ENCODE assay signal across 20 cellular contexts in the genomic region with DNA sequence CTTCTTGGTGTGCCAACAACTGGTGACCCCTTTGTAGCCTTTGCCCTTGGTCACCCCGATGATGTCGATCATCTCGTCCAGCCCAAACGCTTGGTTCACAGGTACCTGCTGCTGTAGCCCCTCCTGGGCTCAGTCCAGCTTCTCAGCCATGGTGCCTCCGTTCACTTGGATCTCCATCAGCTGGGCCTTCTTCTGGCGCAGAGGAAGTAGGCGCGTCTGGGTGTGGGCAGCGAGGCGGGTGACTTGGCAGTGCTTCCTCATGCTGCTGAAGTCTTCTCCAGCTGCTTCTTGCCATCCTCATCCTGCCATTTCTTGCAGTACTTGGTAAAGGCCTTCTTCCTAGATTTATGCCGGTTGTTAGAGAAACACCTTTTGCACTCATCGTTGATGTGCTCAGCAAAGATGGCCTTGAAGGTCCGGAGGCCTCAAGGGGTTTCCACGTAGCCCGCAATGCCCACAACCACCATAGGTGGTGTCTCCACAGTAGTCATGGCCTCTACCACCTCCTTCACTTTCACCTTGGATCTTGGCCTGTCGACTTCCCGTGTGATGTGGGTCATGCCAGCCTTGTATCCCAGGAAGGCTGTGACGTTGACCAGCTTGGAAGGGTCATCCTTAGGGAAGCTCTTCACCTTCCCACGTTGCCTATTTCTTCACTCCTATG. TPM values are rescaled to one million over a fixed set of nuclear protein-coding genes. Genes with fewer than 3 reads are reported as not detected.
DNase-seq lines count a peak whose midpoint lies in the region; ATAC-seq, FAIRE-seq and TF ChIP-seq lines count a peak whose summit lies in the region.
"Had no signal": no experiment of that assay in that cellular context is flagged by ENCODE, and none has a peak within 500 bp of the region (broad histone marks: within the 10 kb centered on the region; RNA-seq: fewer than 3 reads in every experiment).

No MANE protein-coding gene starts in this region.

- no peak overlapping the region for H2BK15ac ChIP-seq in IMR-90 (ENCODE audit: low read depth, low read length)

- H2BK20ac ChIP-seq in IMR-90 (ENCODE audit: low read depth, low read length): no peak overlapping the region

- no peak for TF ChIP-seq POLR2A in IMR-90 (IDR thresholded peaks at IDR 0.05; ENCODE audit: low read depth, low read length)

- H3K36me3 ChIP-seq in IMR-90 (ENCODE audit: control insufficient read depth, insufficient read depth, low read length): peaks cover 8% of the 10 kb centered on the region
- H3K36me3 ChIP-seq in bronchial epithelial cell (ENCODE audit: control insufficient read depth, insufficient read depth, low read length): peaks cover 4% of the 10 kb centered on the region
- H3K36me3 ChIP-seq in neutrophil: peaks cover 4% of the 10 kb centered on the region
- H3K36me3 ChIP-seq: HAP-1, uterus had no signal

- H3K9me3 Mint-ChIP-seq in activated CD4-positive, alpha-beta T cell treated with anti-CD3 and anti-CD28 coated beads for 36 hours (ENCODE audit: low read depth): no peaks in the 10 kb centered on the region
- H3K9me3 Mint-ChIP-seq: neural crest cell had no signal

- H3K27me3 ChIP-seq in IMR-90 (ENCODE audit: control insufficient read depth, insufficient read depth, low read length): no peaks in the 10 kb centered on the region
- no peaks in the 10 kb centered on the region for H3K27me3 ChIP-seq in bronchial epithelial cell (ENCODE audit: control insufficient read depth, insufficient read depth, low read length)
- H3K27me3 ChIP-seq in neutrophil: no peaks in the 10 kb centered on the region
- H3K27me3 ChIP-seq: uterus had no signal

- CTCF ChIA-PET in activated CD4-positive, alpha-beta T cell treated with anti-CD3 and anti-CD28 coated beads for 36 hours (lab: Charles Lee): no interaction called here
- CTCF ChIA-PET in IMR-90 (lab: Yijun Ruan, JAX): no interaction called here

- intact Hi-C loops in activated CD4-positive, alpha-beta T cell treated with anti-CD3 and anti-CD28 coated beads for 36 hours (cut with DNase I, micrococcal nuclease): loop anchor here in 1 of 2 experiments (5.0 kb wide), 1 partner anchor 38 kb away; no protein-coding TSS in a partner anchor
- intact Hi-C loops in IMR-90 (cut with micrococcal nuclease): no loop called here

- no peaks in the 10 kb centered on the region for H3K9me3 ChIP-seq in IMR-90 (ENCODE audit: control insufficient read depth, insufficient read depth, low read length)
- H3K9me3 ChIP-seq in neutrophil: no peaks in the 10 kb centered on the region
- H3K9me3 ChIP-seq: HAP-1, uterus had no signal

- peaks cover 9% of the 10 kb centered on the region for H4K20me1 ChIP-seq in IMR-90 (ENCODE audit: insufficient read depth, low read length)

- peaks cover 25% of the 10 kb centered on the region for H3K36me3 Mint-ChIP-seq in activated CD4-positive, alpha-beta T cell treated with anti-CD3 and anti-CD28 coated beads for 36 hours (ENCODE audit: low read depth)

- DNase-seq in activated CD4-positive, alpha-beta T cell treated with anti-CD3 and anti-CD28 coated beads for 36 hours: peak; percentile 31
- no peak for DNase-seq in activated CD4-positive, alpha-beta T cell treated with anti-CD3 and anti-CD28 coated beads, Interleukin-2, amount 50 U/mL, for 4 hours
- DNase-seq in IMR-90: no peak
- no peak for DNase-seq in bronchial epithelial cell (ENCODE audit: low read depth)
- DNase-seq in SW480 (ENCODE audit: low spot score): no peak
- no peak for DNase-seq in NCI-H774 (lab: John Stamatoyannopoulos, UW)
- DNase-seq: activated effector memory CD4-positive, alpha-beta T cell treated with Interleukin-2 at 50 U/mL for 16 hours; effector CD4-positive, alpha-beta T cell; mammary epithelial cell; NCI-H2081 treated with DMSO at 0.1 percent for 48 hours; NCI-H748 treated with DMSO at 0.1 percent for 48 hours; stimulated activated naive CD4-positive, alpha-beta T cell; uterus had no signal

- peak overlapping the region; percentile 15 for H2AK9ac ChIP-seq in IMR-90 (replicated peaks; ENCODE audit: low read depth, low read length, poor library complexity)

- no peak overlapping the region for H3K27ac ChIP-seq in IMR-90 (ENCODE audit: insufficient read depth, low read length)
- peak overlapping the region; percentile 79 for H3K27ac ChIP-seq in neutrophil
- H3K27ac ChIP-seq: uterus had no signal

- H3K4me3 Mint-ChIP-seq in activated CD4-positive, alpha-beta T cell treated with anti-CD3 and anti-CD28 coated beads for 36 hours: no peak overlapping the region
- H3K4me3 Mint-ChIP-seq: neural crest cell had no signal

- peaks cover 4% of the 10 kb centered on the region for H3K4me1 Mint-ChIP-seq in activated CD4-positive, alpha-beta T cell treated with anti-CD3 and anti-CD28 coated beads for 36 hours

- dilution Hi-C loops in IMR-90 (cut with HindIII; ENCODE audit: low sequenced_read_pairs, unreplicated experiment): no loop called here

- TF ChIP-seq CTCF in IMR-90 (conservative IDR thresholded peaks at IDR 0.05; ENCODE audit: low read depth, low read length): no peak
- no peak for TF ChIP-seq CTCF in bronchial epithelial cell (IDR thresholded peaks at IDR 0.05; ENCODE audit: insufficient read depth, low read length, severe bottlenecking)
- TF ChIP-seq CTCF in neutrophil (IDR thresholded peaks at IDR 0.05): peak; percentile 28

- no peak overlapping the region for H3K9ac ChIP-seq in IMR-90 (ENCODE audit: low read depth, low read length)

- no peak overlapping the region for H4K8ac ChIP-seq in IMR-90 (ENCODE audit: low read depth in 2 of 2, low read length in 2 of 2)

- H3K4me1 ChIP-seq in IMR-90 (ENCODE audit: control insufficient read depth, insufficient read depth, low read length): peaks cover 11% of the 10 kb centered on the region
- H3K4me1 ChIP-seq in neutrophil (ENCODE audit: control insufficient read depth in 1 of 2, insufficient read depth in 1 of 2, low read depth in 1 of 2, low read length in 1 of 2): peaks cover 60 to 82% of the 10 kb centered on the region in 2 experiments
- H3K4me1 ChIP-seq: HAP-1, uterus had no signal

- peaks cover 1 to 49% of the 10 kb centered on the region in 2 experiments; a peak in 3 of 4 replicates for H3K79me1 ChIP-seq in IMR-90 (ENCODE audit: low read depth in 1 of 2, low read length in 2 of 2)

- H3K4me3 ChIP-seq in IMR-90 (ENCODE audit: insufficient read depth, low read depth, low read length): no peak overlapping the region
- H3K4me3 ChIP-seq in bronchial epithelial cell (ENCODE audit: low read depth, low read length): no peak overlapping the region
- no peak overlapping the region for H3K4me3 ChIP-seq in neutrophil (ENCODE audit: low read depth in 1 of 2, low read length in 1 of 2)
- H3K4me3 ChIP-seq: HAP-1, uterus had no signal

- H3K18ac ChIP-seq in IMR-90 (ENCODE audit: low read depth, low read length): no peak overlapping the region

- no peak overlapping the region for H4K5ac ChIP-seq in IMR-90 (ENCODE audit: low read depth, low read length)

- no peak for TF ChIP-seq RAD21 in IMR-90 (IDR thresholded peaks at IDR 0.05; ENCODE audit: low read length)

- no peaks in the 10 kb centered on the region for H3K27me3 Mint-ChIP-seq in activated CD4-positive, alpha-beta T cell treated with anti-CD3 and anti-CD28 coated beads for 36 hours

- no peak overlapping the region for H2BK120ac ChIP-seq in IMR-90 (ENCODE audit: low read depth, low read length)

- no peak overlapping the region for H4K91ac ChIP-seq in IMR-90 (ENCODE audit: insufficient read depth, low read depth, low read length)

- H3K23ac ChIP-seq in IMR-90 (ENCODE audit: low read depth, low read length): no peak overlapping the region

- H2AK5ac ChIP-seq in IMR-90 (ENCODE audit: low read depth, low read length): no peak overlapping the region; the same call in 1 of the 2 replicates

- H2AFZ ChIP-seq in IMR-90 (replicated peaks; ENCODE audit: low read length, poor library complexity): peak overlapping the region; percentile 14

- BruUV-seq in IMR-90 (replicated peaks; lab: Mats Ljungman, UMichigan): no TSS peak

- H3K27ac Mint-ChIP-seq in activated CD4-positive, alpha-beta T cell treated with anti-CD3 and anti-CD28 coated beads for 36 hours: no peak overlapping the region

- POLR2A ChIA-PET in activated CD4-positive, alpha-beta T cell treated with anti-CD3 and anti-CD28 coated beads for 36 hours (lab: Charles Lee): no interaction called here
- POLR2A ChIA-PET in IMR-90 (lab: Charles Lee; ENCODE audit: unreplicated experiment): no interaction called here

- no peak overlapping the region for H3K14ac ChIP-seq in IMR-90 (replicated peaks; ENCODE audit: low read depth, low read length)

- H3K4me2 ChIP-seq in IMR-90 (ENCODE audit: low read depth, low read length): no peak overlapping the region

- H2BK5ac ChIP-seq in IMR-90 (ENCODE audit: low read depth, low read length, poor library complexity, severe bottlenecking): no peak overlapping the region

- peaks cover 26% of the 10 kb centered on the region for H3K9me1 ChIP-seq in IMR-90 (ENCODE audit: insufficient read depth, low read length)

- ATAC-seq in activated CD4-positive, alpha-beta T cell treated with anti-CD3 and anti-CD28 coated beads for 36 hours: no peak
- no peak for ATAC-seq in IMR-90 (ENCODE audit: low read depth)
- ATAC-seq in HG02981 (IDR thresholded peaks at IDR 0.05; ENCODE audit: unreplicated experiment): no peak

- no peak overlapping the region for H3K4ac ChIP-seq in IMR-90 (ENCODE audit: low read depth, low read length)

- in situ Hi-C loops in IMR-90 (cut with MboI; ENCODE audit: low sequenced_read_pairs): no loop called here

- 94% methylated on average over 9 of the region's 19 CpGs; no CpG with 5 or more reads in 1 of the 2 experiments for WGBS in IMR-90 (ENCODE audit: extremely low coverage in 2 of 2, insufficient read length in 1 of 2), 2 experiments

- FAIRE-seq in bronchial epithelial cell (lab: Jason Lieb, UNC): peak; percentile 50
- FAIRE-seq: A204.1, astrocyte, G401.6 had no signal

- H3K56ac ChIP-seq in IMR-90 (ENCODE audit: extremely low read depth, insufficient read depth, low read length): no peak overlapping the region

TF ChIP-seq in IMR-90, 13 proteins besides CTCF, POLR2A, EP300 and RAD21:
- TF ChIP-seq MAZ (IDR thresholded peaks at IDR 0.05; ENCODE audit: borderline replicate concordance, low read depth, low read length): no peak

RNA-seq across cellular contexts. Expression of gene DOP1B, which starts 13.0 kb away (rescaled TPM):
- 10 to 100 TPM; 15.0 to 19.0 TPM for total RNA-seq in activated CD4-positive, alpha-beta T cell treated with anti-CD3 and anti-CD28 coated beads for 36 hours
- total RNA-seq in IMR-90 (2012; rRNA removed): 7.5 and 8.8 TPM in 2 replicates
- polyA plus RNA-seq in IMR-90 (2012; rRNA removed): 12.2 and 13.0 TPM in 2 replicates
- polyA plus RNA-seq in IMR-90 (2012; cell fraction: cytosol; rRNA removed): 8.1 and 10.8 TPM in 2 replicates
- 12.9 and 16.4 TPM in 2 replicates for polyA plus RNA-seq in IMR-90 (2012; cell fraction: nucleus; rRNA removed; ENCODE audit: low replicate concordance)
- total RNA-seq in bronchial epithelial cell: 3.4 and 5.8 TPM in 2 replicates

RNA-seq across cellular contexts. Expression of gene CBR3, which starts 34.7 kb away (rescaled TPM):
- total RNA-seq in activated CD4-positive, alpha-beta T cell treated with anti-CD3 and anti-CD28 coated beads for 36 hours: 10 to 100 TPM; 12.5 to 16.8 TPM
- 12.8 and 13.4 TPM in 2 replicates for total RNA-seq in IMR-90 (2012; rRNA removed)
- polyA plus RNA-seq in IMR-90 (2012; rRNA removed): 15.4 and 18.7 TPM in 2 replicates
- 12.7 and 18.1 TPM in 2 replicates for polyA plus RNA-seq in IMR-90 (2012; cell fraction: cytosol; rRNA removed)
- 5.1 and 8.9 TPM in 2 replicates for polyA plus RNA-seq in IMR-90 (2012; cell fraction: nucleus; rRNA removed; ENCODE audit: low replicate concordance)
- 0.26 and 0.38 TPM in 2 replicates for total RNA-seq in bronchial epithelial cell
